In the genomic region with DNA sequence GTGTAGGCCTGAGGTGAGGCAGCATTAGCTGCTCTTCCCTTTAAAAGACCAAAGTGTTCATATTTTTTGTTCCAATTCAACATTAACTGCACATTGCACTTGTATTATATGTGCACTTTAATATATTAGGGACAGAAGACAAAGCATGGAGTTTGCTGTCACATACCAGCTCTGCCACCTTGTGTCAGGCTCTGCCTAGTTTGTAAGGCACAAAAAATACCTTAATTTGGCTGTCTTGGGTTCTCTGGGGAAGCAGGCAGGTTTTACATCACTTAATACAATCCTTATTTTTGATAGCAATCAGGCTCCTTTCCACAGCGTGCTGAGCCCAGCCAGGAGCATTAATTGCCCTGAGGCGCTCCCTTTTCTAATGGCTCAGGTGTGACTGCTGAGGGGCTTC, we compare ENCODE assay signal across 19 cellular contexts.
"Had no signal": no experiment of that assay in that cellular context is flagged by ENCODE, and none has a peak within 500 bp of the region (broad histone marks: within the 10 kb centered on the region; RNA-seq: fewer than 3 reads in every experiment).

No MANE protein-coding gene starts in this region.

- H3K27me3 ChIP-seq: brain microvascular endothelial cell, gastrocnemius medialis, heart left ventricle, sigmoid colon, spleen, stomach had no signal

- DNase-seq: activated CD4-positive, alpha-beta T cell treated with anti-CD3 and anti-CD28 coated beads, Interleukin-2, amount 50 U/mL, for 1 hour; activated CD8-positive, alpha-beta memory T cell treated with anti-CD3 and anti-CD28 coated beads for 24 hours; activated gamma-delta T cell treated with Interleukin-2 at 50 U/mL for 16 hours; activated naive CD8-positive, alpha-beta T cell treated with anti-CD3 and anti-CD28 coated beads, Interleukin-2, amount 10 ng/mL, durations not matched to agents 7 days and 5 days; brain microvascular endothelial cell; cerebellar nuclear complex; effector memory CD8-positive, alpha-beta T cell; gastrocnemius medialis; heart left ventricle; mesendoderm; sigmoid colon; spleen; stimulated activated CD4-positive, alpha-beta T cell treated with anti-CD3 and anti-CD28 coated beads, Interleukin-1b, Interleukin-23, amount 100 ng/mL, for 48 hours; stomach; T-helper 9 cell had no signal

- H3K4me1 ChIP-seq: parathyroid adenoma had no signal

- H3K4me3 ChIP-seq: gastrocnemius medialis, heart left ventricle, sigmoid colon, spleen, stomach, thoracic aorta had no signal

- H3K27ac Mint-ChIP-seq: activated naive CD8-positive, alpha-beta T cell treated with anti-CD3 and anti-CD28 coated beads, Interleukin-2, amount 10 ng/mL, durations not matched to agents 7 days and 5 days; effector memory CD8-positive, alpha-beta T cell had no signal

- H3K79me2 ChIP-seq: parathyroid adenoma had no signal

- H3K9me3 ChIP-seq: gastrocnemius medialis, heart left ventricle, sigmoid colon, spleen, stomach, thoracic aorta had no signal

- H3K9ac ChIP-seq: parathyroid adenoma had no signal

- H3K4me3 Mint-ChIP-seq: activated naive CD8-positive, alpha-beta T cell treated with anti-CD3 and anti-CD28 coated beads, Interleukin-2, amount 10 ng/mL, durations not matched to agents 7 days and 5 days; effector memory CD8-positive, alpha-beta T cell; immature natural killer cell had no signal

- H3K9me3 Mint-ChIP-seq: activated naive CD8-positive, alpha-beta T cell treated with anti-CD3 and anti-CD28 coated beads, Interleukin-2, amount 10 ng/mL, durations not matched to agents 7 days and 5 days; effector memory CD8-positive, alpha-beta T cell; immature natural killer cell had no signal

- H3K36me3 ChIP-seq: gastrocnemius medialis had no signal

- H2AFZ ChIP-seq: parathyroid adenoma had no signal

- H3K27ac ChIP-seq: brain microvascular endothelial cell, gastrocnemius medialis, heart left ventricle, parathyroid adenoma, sigmoid colon, spleen, stomach, thoracic aorta had no signal

- H3K36me3 Mint-ChIP-seq: activated naive CD8-positive, alpha-beta T cell treated with anti-CD3 and anti-CD28 coated beads, Interleukin-2, amount 10 ng/mL, durations not matched to agents 7 days and 5 days had no signal

- ATAC-seq: activated CD4-positive, CD25-positive, alpha-beta regulatory T cell treated with anti-CD3 and anti-CD28 coated beads, Interleukin-2, amount 50 U/mL, for 24 hours; effector memory CD8-positive, alpha-beta T cell; gastrocnemius medialis had no signal
